In genomic region chr5:124659798-124660197, GRCh38 we compare ENCODE assay signal across 13 cellular contexts.
A peak's percentile ranks its signal among the peaks of the same experiment; 100 is the strongest.
DNase-seq lines count a peak whose midpoint lies in the region; ATAC-seq and TF ChIP-seq lines count a peak whose summit lies in the region.
"Had no signal": no experiment of that assay in that cellular context is flagged by ENCODE, and none has a peak within 500 bp of the region (broad histone marks: within the 10 kb centered on the region; RNA-seq: fewer than 3 reads in every experiment).

No MANE protein-coding gene starts in this region.

- H3K27ac ChIP-seq in 22Rv1 (peak overlapping the region; percentile 73), SU-DHL-6 (ENCODE audit: low read depth, low read length) (peak overlapping the region; percentile 98), mesenchymal stem cell (ENCODE audit: low read length, poor library complexity, severe bottlenecking) (peak overlapping the region; percentile 91)
- H3K27ac ChIP-seq: tibial artery had no signal

- no peaks in the 10 kb centered on the region for H4K20me1 ChIP-seq in SU-DHL-6 (ENCODE audit: low read depth, low read length)

- no peak overlapping the region for H4K8ac ChIP-seq in mesenchymal stem cell (ENCODE audit: low read length)

- no peaks in the 10 kb centered on the region for H3K36me3 ChIP-seq in SU-DHL-6 (ENCODE audit: low read length)
- no peaks in the 10 kb centered on the region for H3K36me3 ChIP-seq in mesenchymal stem cell (ENCODE audit: control insufficient read depth in 1 of 2, insufficient read depth in 2 of 2, low read depth in 1 of 2, low read length in 2 of 2)
- H3K36me3 ChIP-seq: tibial artery had no signal

- peaks cover 98% of the 10 kb centered on the region for H3K79me2 ChIP-seq in SU-DHL-6 (ENCODE audit: insufficient read depth, low read length)

- peaks cover 2% of the 10 kb centered on the region for H3K79me1 ChIP-seq in mesenchymal stem cell (replicated peaks; ENCODE audit: low read length, poor library complexity, severe bottlenecking)

- H3K4me3 ChIP-seq in SU-DHL-6 (ENCODE audit: insufficient read depth, low read length, poor library complexity, severe bottlenecking) (peak overlapping the region; percentile 32), mesenchymal stem cell (ENCODE audit: insufficient read depth in 1 of 2, low read depth in 1 of 2, low read length in 2 of 2) (no peak overlapping the region)
- H3K4me3 ChIP-seq: tibial artery had no signal

- H3K4me2 ChIP-seq in SU-DHL-6 (ENCODE audit: low read depth, low read length, poor library complexity, severe bottlenecking) (peak overlapping the region; percentile 93), mesenchymal stem cell (ENCODE audit: low read length, poor library complexity, severe bottlenecking) (no peak overlapping the region)

- H3K27me3 ChIP-seq in SU-DHL-6 (ENCODE audit: low read length) = no peaks in the 10 kb centered on the region
- no peaks in the 10 kb centered on the region for H3K27me3 ChIP-seq in mesenchymal stem cell (ENCODE audit: control insufficient read depth in 1 of 2, insufficient read depth in 1 of 2, low read length in 2 of 2)
- H3K27me3 ChIP-seq: tibial artery had no signal

- H3K4me1 ChIP-seq in mesenchymal stem cell (ENCODE audit: control insufficient read depth, insufficient read depth, low read depth, low read length) = peaks cover 16% of the 10 kb centered on the region

- peak overlapping the region in 1 of 2 experiments; percentile 50 for H3K18ac ChIP-seq in mesenchymal stem cell (ENCODE audit: low read depth in 1 of 2, low read length in 2 of 2)

- peak overlapping the region; percentile 26 for H2AK5ac ChIP-seq in mesenchymal stem cell (ENCODE audit: low read length, severe bottlenecking)

- H3K9me2 ChIP-seq in SU-DHL-6 (replicated peaks; ENCODE audit: insufficient read depth, low read length) = no peaks in the 10 kb centered on the region

- 62% methylated on average over 4 of the region's 4 CpGs for WGBS in mesenchymal stem cell

- no peak overlapping the region for H3K23ac ChIP-seq in mesenchymal stem cell (ENCODE audit: low read length in 2 of 2)

- H3K9ac ChIP-seq in SU-DHL-6 (ENCODE audit: low read length) = peak overlapping the region; percentile 76
- H3K9ac ChIP-seq in mesenchymal stem cell (ENCODE audit: low read length) = no peak overlapping the region

- TF ChIP-seq CTCF in 22Rv1 (IDR thresholded peaks at IDR 0.05) (no peak), SU-DHL-6 (IDR thresholded peaks at IDR 0.05; ENCODE audit: insufficient read depth, low read length, poor library complexity, severe bottlenecking) (no peak)

- peaks cover 87% of the 10 kb centered on the region for H3F3A ChIP-seq in SU-DHL-6 (ENCODE audit: insufficient read depth)

- H2BK120ac ChIP-seq in mesenchymal stem cell (ENCODE audit: low read depth, low read length) = no peak overlapping the region

- no peak overlapping the region for H2AFZ ChIP-seq in SU-DHL-6 (ENCODE audit: low read depth, low read length, severe bottlenecking)
- no peak overlapping the region for H2AFZ ChIP-seq in mesenchymal stem cell (ENCODE audit: low read depth, low read length)

- H2BK5ac ChIP-seq in mesenchymal stem cell (ENCODE audit: low read depth, low read length, poor library complexity, severe bottlenecking) = peak overlapping the region; percentile 95

- H2BK15ac ChIP-seq in mesenchymal stem cell (ENCODE audit: low read depth, poor library complexity, severe bottlenecking) = no peak overlapping the region

- H4K91ac ChIP-seq in mesenchymal stem cell (ENCODE audit: low read length) = no peak overlapping the region

- no peak for ATAC-seq in GM19455 (IDR thresholded peaks at IDR 0.05; ENCODE audit: unreplicated experiment)
- ATAC-seq: activated CD4-positive, CD25-positive, alpha-beta regulatory T cell treated with anti-CD3 and anti-CD28 coated beads, Interleukin-2, amount 50 U/mL, for 24 hours had no signal

- no peak overlapping the region for H3K14ac ChIP-seq in mesenchymal stem cell (ENCODE audit: low read length in 2 of 2)

- peak; percentile 47 for DNase-seq in NCI-H1417 treated with DMSO at 0.1 percent for 48 hours (lab: John Stamatoyannopoulos, UW)
- DNase-seq in mesenchymal stem cell = no peak
- no peak for DNase-seq in superior temporal gyrus (ENCODE audit: extremely low spot score)
- DNase-seq in NCI-H1436 (lab: John Stamatoyannopoulos, UW) = no peak
- DNase-seq in SKM-1 treated with dmso at 0.1 percent for 144 hours (lab: John Stamatoyannopoulos, UW; ENCODE audit: unreplicated experiment) = no peak
- DNase-seq: activated gamma-delta T cell treated with Interleukin-2 at 50 U/mL for 16 hours; hippocampal formation; stimulated activated CD4-positive, alpha-beta T cell treated with anti-CD3 and anti-CD28 coated beads, Interleukin-4, amount 100 ng/mL, for 24 hours; tibial artery had no signal

- no peaks in the 10 kb centered on the region for H3K9me3 ChIP-seq in SU-DHL-6 (ENCODE audit: insufficient read depth, low read length)
- H3K9me3 ChIP-seq in mesenchymal stem cell (ENCODE audit: control insufficient read depth, low read length) = no peaks in the 10 kb centered on the region
- H3K9me3 ChIP-seq: tibial artery had no signal

- peak overlapping the region in 1 of 2 experiments; percentile 61 for H3K4ac ChIP-seq in mesenchymal stem cell (ENCODE audit: low read depth in 1 of 2, low read length in 2 of 2)

- H2BK12ac ChIP-seq in mesenchymal stem cell (ENCODE audit: low read length in 2 of 2) = peak overlapping the region in 1 of 2 experiments; percentile 47
